ENCODE assay signal across 1 cellular context in genomic region chr1:214296860-214297699, GRCh38.
TF ChIP-seq lines count a peak whose summit lies in the region.

No MANE protein-coding gene starts in this region.

TF ChIP-seq in HEK293, 187 proteins besides CTCF, POLR2A, EP300 and RAD21 (continued from another document):
- TF ChIP-seq, protein P1, sequence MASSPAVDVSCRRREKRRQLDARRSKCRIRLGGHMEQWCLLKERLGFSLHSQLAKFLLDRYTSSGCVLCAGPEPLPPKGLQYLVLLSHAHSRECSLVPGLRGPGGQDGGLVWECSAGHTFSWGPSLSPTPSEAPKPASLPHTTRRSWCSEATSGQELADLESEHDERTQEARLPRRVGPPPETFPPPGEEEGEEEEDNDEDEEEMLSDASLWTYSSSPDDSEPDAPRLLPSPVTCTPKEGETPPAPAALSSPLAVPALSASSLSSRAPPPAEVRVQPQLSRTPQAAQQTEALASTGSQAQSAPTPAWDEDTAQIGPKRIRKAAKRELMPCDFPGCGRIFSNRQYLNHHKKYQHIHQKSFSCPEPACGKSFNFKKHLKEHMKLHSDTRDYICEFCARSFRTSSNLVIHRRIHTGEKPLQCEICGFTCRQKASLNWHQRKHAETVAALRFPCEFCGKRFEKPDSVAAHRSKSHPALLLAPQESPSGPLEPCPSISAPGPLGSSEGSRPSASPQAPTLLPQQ (tag by site-specific recombination; IDR thresholded peaks at IDR 0.05), result 0 out of 2 replicates have a peak, but pooled peaks have one; percentile 17
- peak; percentile 61 for TF ChIP-seq ZBTB17 (tag by site-specific recombination; IDR thresholded peaks at IDR 0.05)
- peak; percentile 59 for TF ChIP-seq FEZF1 (tag by site-specific recombination; IDR thresholded peaks at IDR 0.05)
- TF ChIP-seq KLF1 (tag by site-specific recombination; IDR thresholded peaks at IDR 0.05), result no peak
- no peak for TF ChIP-seq ZNF155 (tag by site-specific recombination; IDR thresholded peaks at IDR 0.05)
- TF ChIP-seq ZNF776 (tag by site-specific recombination; IDR thresholded peaks at IDR 0.05; ENCODE audit: borderline replicate concordance), result no peak
- no peak for TF ChIP-seq ZBTB8A (tag by site-specific recombination; IDR thresholded peaks at IDR 0.05)
